In genomic region chr18:62370386-62370785, GRCh38 we compare ENCODE assay signal across 21 cellular contexts.
"Had no signal": no experiment of that assay in that cellular context is flagged by ENCODE, and none has a peak within 500 bp of the region (broad histone marks: within the 10 kb centered on the region; RNA-seq: fewer than 3 reads in every experiment).

No MANE protein-coding gene starts in this region.

- H3K36me3 Mint-ChIP-seq: activated naive CD4-positive, alpha-beta T cell treated with anti-CD3 and anti-CD28 coated beads, Interleukin-2, amount 50 U/mL, for 24 hours had no signal

- ATAC-seq: gastrocnemius medialis; left lobe of liver; stimulated activated naive B cell treated with anti-CD40 and anti-IgM and Interleukin-4, amounts not matched to agents 10 μg/mL and 1 μg/mL and 100 μg/mL, for 72 hours; upper lobe of right lung had no signal

- H3K27me3 Mint-ChIP-seq: activated naive CD4-positive, alpha-beta T cell treated with anti-CD3 and anti-CD28 coated beads, Interleukin-2, amount 50 U/mL, for 24 hours had no signal

- FAIRE-seq: astrocyte, kidney, TTC549 had no signal

- H3K4me3 Mint-ChIP-seq: activated naive CD4-positive, alpha-beta T cell treated with anti-CD3 and anti-CD28 coated beads, Interleukin-2, amount 50 U/mL, for 24 hours; nephron; stimulated activated naive B cell treated with anti-CD40 and anti-IgM and Interleukin-4, amounts not matched to agents 10 μg/mL and 1 μg/mL and 100 μg/mL, for 72 hours had no signal

- H3K4me1 ChIP-seq: breast epithelium, gastrocnemius medialis, upper lobe of right lung had no signal

- H3K4me1 Mint-ChIP-seq: activated naive CD4-positive, alpha-beta T cell treated with anti-CD3 and anti-CD28 coated beads, Interleukin-2, amount 50 U/mL, for 24 hours had no signal

- H3K4me3 ChIP-seq: breast epithelium, coronary artery, gastrocnemius medialis, lung, sigmoid colon, upper lobe of right lung had no signal

- H3K27ac Mint-ChIP-seq: activated naive CD4-positive, alpha-beta T cell treated with anti-CD3 and anti-CD28 coated beads, Interleukin-2, amount 50 U/mL, for 24 hours; nephron had no signal

- DNase-seq: activated CD4-positive, alpha-beta T cell treated with anti-CD3 and anti-CD28 coated beads, Interleukin-2, amount 50 U/mL, for 1 hour; activated effector memory CD4-positive, alpha-beta T cell treated with Interleukin-2 at 50 U/mL for 16 hours; activated T-cell treated with anti-CD3 and anti-CD28 coated beads, Interleukin-2, amount 50 U/mL, for 1 hour; erythroblast; gastrocnemius medialis; head of caudate nucleus; kidney; occipital lobe; posterior cingulate gyrus; sigmoid colon; stimulated activated CD4-positive, alpha-beta T cell treated with anti-CD3 and anti-CD28 coated beads, Interleukin-4, amount 100 ng/mL, for 24 hours; stimulated activated naive B cell treated with anti-CD40 and anti-IgM and Interleukin-4, amounts not matched to agents 10 μg/mL and 1 μg/mL and 100 μg/mL, for 72 hours; upper lobe of right lung had no signal

- H3K36me3 ChIP-seq: breast epithelium, gastrocnemius medialis, sigmoid colon, upper lobe of right lung had no signal

- H3K9me3 Mint-ChIP-seq: activated naive CD4-positive, alpha-beta T cell treated with anti-CD3 and anti-CD28 coated beads, Interleukin-2, amount 50 U/mL, for 24 hours; nephron; stimulated activated naive B cell treated with anti-CD40 and anti-IgM and Interleukin-4, amounts not matched to agents 10 μg/mL and 1 μg/mL and 100 μg/mL, for 72 hours had no signal

- H3K27me3 ChIP-seq: breast epithelium, gastrocnemius medialis, sigmoid colon, upper lobe of right lung had no signal

- H3K9me3 ChIP-seq: breast epithelium, gastrocnemius medialis, sigmoid colon, upper lobe of right lung had no signal

- H3K27ac ChIP-seq: breast epithelium, coronary artery, gastrocnemius medialis, upper lobe of right lung had no signal
